ENCODE assay signal across 10 cellular contexts in the genomic region with DNA sequence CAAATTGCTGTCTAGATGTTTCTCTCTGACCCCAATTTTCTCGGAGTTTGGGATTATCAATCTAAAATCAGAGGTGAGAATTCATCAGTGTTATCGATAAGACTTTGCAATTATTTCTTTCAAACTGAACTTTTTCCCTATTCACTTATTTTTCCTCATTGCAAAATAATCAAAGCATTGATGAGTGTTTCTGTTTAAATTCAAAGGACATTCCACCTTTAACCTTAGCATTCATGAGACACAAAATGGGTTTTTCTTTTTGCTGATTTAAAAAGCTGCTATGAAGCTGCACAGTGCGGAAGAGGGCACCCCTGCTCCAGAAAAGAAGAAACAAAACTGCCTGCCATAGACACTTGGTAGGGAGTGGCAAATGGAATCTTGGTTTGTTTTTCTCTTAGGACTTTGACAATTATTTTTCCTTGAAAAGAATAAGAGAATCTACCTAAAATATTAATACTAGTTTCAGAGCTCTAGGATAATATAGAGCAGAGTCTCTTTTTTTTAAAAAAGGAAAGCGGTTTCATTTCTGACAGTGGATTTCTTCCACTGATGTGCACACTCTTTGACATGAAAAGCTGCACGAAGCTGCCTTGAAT.
DNase-seq lines count a peak whose midpoint lies in the region; FAIRE-seq and TF ChIP-seq lines count a peak whose summit lies in the region.
"Had no signal": no experiment of that assay in that cellular context is flagged by ENCODE, and none has a peak within 500 bp of the region (broad histone marks: within the 10 kb centered on the region; RNA-seq: fewer than 3 reads in every experiment).

No MANE protein-coding gene starts in this region.

- H3K36me3 Mint-ChIP-seq in mesothelial cell of epicardium = no peaks in the 10 kb centered on the region

- TF ChIP-seq EP300 in transverse colon (IDR thresholded peaks at IDR 0.05; ENCODE audit: low read depth) = no peak

- H3K36me3 ChIP-seq in adrenal gland (replicated peaks in 1 of 2) (no peaks in the 10 kb centered on the region), transverse colon (no peaks in the 10 kb centered on the region), small intestine (ENCODE audit: control insufficient read depth in 2 of 2, insufficient read depth in 2 of 2, low read length in 2 of 2) (no peaks in the 10 kb centered on the region)
- H3K36me3 ChIP-seq: tibial nerve had no signal

- H3K27ac Mint-ChIP-seq in mesothelial cell of epicardium = peak overlapping the region; percentile 93

- DNase-seq in Ammon's horn (ENCODE audit: low spot score) (peak; percentile 39), HT1080 (ENCODE audit: low read depth) (peak; percentile 29), adrenal gland (no peak), mesothelial cell of epicardium (ENCODE audit: low spot score in 2 of 2, unreplicated experiment in 2 of 2) (no peak), kidney tubule cell (ENCODE audit: low spot score) (no peak), transverse colon (no peak), small intestine (no peak), GM19239 (ENCODE audit: insufficient read length, low spot score) (no peak)
- DNase-seq: NCI-H446 treated with DMSO at 0.1 percent for 48 hours had no signal

- H3K4me3 ChIP-seq in adrenal gland (peak overlapping the region in 1 of 4 donors; percentile 44), transverse colon (no peak overlapping the region), small intestine (ENCODE audit: low read depth in 1 of 2, low read length in 2 of 2) (no peak overlapping the region)
- H3K4me3 ChIP-seq: tibial nerve had no signal

- H3K4me1 ChIP-seq in adrenal gland (replicated peaks in 1 of 2) (peaks cover 32 to 57% of the 10 kb centered on the region in 2 donors), transverse colon (peaks cover 0 to 29% (median 15%) of the 10 kb centered on the region in 4 donors), small intestine (ENCODE audit: control insufficient read depth in 2 of 2, insufficient read depth in 1 of 2, low read depth in 1 of 2, low read length in 1 of 2) (peaks cover 4 to 9% of the 10 kb centered on the region in 2 donors)

- WGBS in adrenal gland, 4 donors = 55 to 72% (median 63%) methylated on average over 5 of the region's 5 CpGs
- 90 to 91% methylated on average over 4 to 5 of the region's 5 CpGs for WGBS in transverse colon (ENCODE audit: low coverage in 1 of 2), 2 donors
- WGBS in small intestine, 3 donors = 24 to 70% (median 55%) methylated on average over 5 of the region's 5 CpGs

- H3K9me3 ChIP-seq in adrenal gland (replicated peaks in 1 of 3) = no peaks in the 10 kb centered on the region
- no peaks in the 10 kb centered on the region for H3K9me3 ChIP-seq in transverse colon
- H3K9me3 ChIP-seq in small intestine (ENCODE audit: control insufficient read depth, low read depth) = no peaks in the 10 kb centered on the region
- H3K9me3 ChIP-seq: tibial nerve had no signal

- peak in 1 of 6 experiments; percentile 20 for TF ChIP-seq CTCF in adrenal gland (IDR thresholded peaks at IDR 0.05)
- TF ChIP-seq CTCF in mesothelial cell of epicardium (IDR thresholded peaks at IDR 0.05; ENCODE audit: unreplicated experiment) = no peak
- no peak for TF ChIP-seq CTCF in transverse colon (IDR thresholded peaks at IDR 0.05)

- no peak overlapping the region for H3K4me3 Mint-ChIP-seq in mesothelial cell of epicardium

- FAIRE-seq in small intestine (lab: Jason Lieb, UNC) = no peak
- no peak for FAIRE-seq in GM19239 (lab: Jason Lieb, UNC)

- intact Hi-C loops in adrenal gland (cut with DNase I) = no loop called here
- intact Hi-C loops in transverse colon (cut with DNase I; ENCODE audit: low total_unique reads) = no loop called here

- no peaks in the 10 kb centered on the region for H3K9me3 Mint-ChIP-seq in mesothelial cell of epicardium

- TF ChIP-seq POLR2A in adrenal gland (IDR thresholded peaks at IDR 0.05) = no peak
- no peak for TF ChIP-seq POLR2A in transverse colon (IDR thresholded peaks at IDR 0.05)

- peak overlapping the region; percentile 85 to 96 (median 89) for H3K27ac ChIP-seq in adrenal gland
- peak overlapping the region in 2 of 4 donors; percentile 30 to 57 for H3K27ac ChIP-seq in transverse colon
- peak overlapping the region in 1 of 2 donors; percentile 79 for H3K27ac ChIP-seq in small intestine (ENCODE audit: low read depth in 1 of 2, low read length in 1 of 2)

- in situ Hi-C loops in transverse colon (cut with MboI; ENCODE audit: low pct_ligation_motif_present in 1 of 4, low pct_unique_long_range_greater_than_20kb in 1 of 4, low sequenced_read_pairs in 3 of 4) = no loop called here

- H3K27me3 Mint-ChIP-seq in mesothelial cell of epicardium (ENCODE audit: low read depth) = no peaks in the 10 kb centered on the region

- peaks cover 47% of the 10 kb centered on the region for H3K4me1 Mint-ChIP-seq in mesothelial cell of epicardium

- H3K27me3 ChIP-seq in adrenal gland = no peaks in the 10 kb centered on the region
- H3K27me3 ChIP-seq in transverse colon = no peaks in the 10 kb centered on the region
- no peaks in the 10 kb centered on the region for H3K27me3 ChIP-seq in small intestine (ENCODE audit: control insufficient read depth in 2 of 2, insufficient read depth in 2 of 2, low read length in 2 of 2)
- H3K27me3 ChIP-seq: tibial nerve had no signal

Comparison
In these comparisons a context has a peak if more than half of its experiments do, and no peak if none do; other contexts are left out.
1. DNase-seq: peak in Ammon's horn (single experiment) and HT1080 (single experiment); none in adrenal gland (0 of 7), mesothelial cell of epicardium (0 of 2), kidney tubule cell (single experiment), transverse colon (single experiment), small intestine (single experiment) and GM19239 (single experiment).